ENCODE assay signal across 1 cellular context in the genomic region with DNA sequence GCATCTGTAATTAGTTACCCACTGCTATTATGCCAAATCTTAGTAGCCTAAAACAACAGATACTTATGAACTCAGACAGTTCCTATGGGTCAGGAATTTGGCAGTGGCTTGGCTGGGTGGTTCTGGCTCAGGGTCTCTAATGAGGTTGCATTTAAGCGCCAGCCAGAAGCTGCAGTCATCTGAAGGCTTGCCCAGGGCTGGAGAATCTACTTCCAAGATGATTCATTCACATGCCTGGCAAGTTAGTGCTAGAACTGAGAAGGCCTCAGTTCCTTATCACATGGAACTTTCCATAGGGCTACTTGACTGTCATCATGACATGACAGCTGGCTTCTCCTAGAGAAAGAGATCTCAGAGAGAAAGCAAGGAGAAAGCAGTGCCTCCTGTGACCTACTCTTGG.
TF ChIP-seq lines count a peak whose summit lies in the region.

No MANE protein-coding gene starts in this region.

TF ChIP-seq in K562, 482 proteins besides CTCF, POLR2A, EP300 and RAD21 (continued from another document and continues in another):
- TF ChIP-seq, protein P1, sequence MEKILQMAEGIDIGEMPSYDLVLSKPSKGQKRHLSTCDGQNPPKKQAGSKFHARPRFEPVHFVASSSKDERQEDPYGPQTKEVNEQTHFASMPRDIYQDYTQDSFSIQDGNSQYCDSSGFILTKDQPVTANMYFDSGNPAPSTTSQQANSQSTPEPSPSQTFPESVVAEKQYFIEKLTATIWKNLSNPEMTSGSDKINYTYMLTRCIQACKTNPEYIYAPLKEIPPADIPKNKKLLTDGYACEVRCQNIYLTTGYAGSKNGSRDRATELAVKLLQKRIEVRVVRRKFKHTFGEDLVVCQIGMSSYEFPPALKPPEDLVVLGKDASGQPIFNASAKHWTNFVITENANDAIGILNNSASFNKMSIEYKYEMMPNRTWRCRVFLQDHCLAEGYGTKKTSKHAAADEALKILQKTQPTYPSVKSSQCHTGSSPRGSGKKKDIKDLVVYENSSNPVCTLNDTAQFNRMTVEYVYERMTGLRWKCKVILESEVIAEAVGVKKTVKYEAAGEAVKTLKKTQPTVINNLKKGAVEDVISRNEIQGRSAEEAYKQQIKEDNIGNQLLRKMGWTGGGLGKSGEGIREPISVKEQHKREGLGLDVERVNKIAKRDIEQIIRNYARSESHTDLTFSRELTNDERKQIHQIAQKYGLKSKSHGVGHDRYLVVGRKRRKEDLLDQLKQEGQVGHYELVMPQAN (IDR thresholded peaks at IDR 0.05; ENCODE audit: borderline replicate concordance) = no peak
- TF ChIP-seq NCOR1 (IDR thresholded peaks at IDR 0.05) (no peak), GATA2 (CRISPR knock-in tag; IDR thresholded peaks at IDR 0.05) (no peak), ZNF408 (CRISPR knock-in tag; IDR thresholded peaks at IDR 0.05; ENCODE audit: low read depth) (no peak), ZKSCAN8 (CRISPR knock-in tag; IDR thresholded peaks at IDR 0.05) (no peak), CREBBP (IDR thresholded peaks at IDR 0.05; ENCODE audit: low read depth, low read length) (no peak), HDAC8 (tag; IDR thresholded peaks at IDR 0.05) (no peak), YY1 (IDR thresholded peaks at IDR 0.05; ENCODE audit: borderline replicate concordance in 1 of 3, control insufficient read depth in 1 of 3, extremely low read depth in 1 of 3, insufficient read depth in 3 of 3, insufficient read length in 1 of 3, insufficient replicate concordance in 2 of 3, low read depth in 1 of 3, low read length in 2 of 3) (peak in 1 of 3 experiments; percentile 41), ARNT (IDR thresholded peaks at IDR 0.05) (peak in 1 of 2 experiments; percentile 59; a peak in 1 of 4 replicates), PTTG1 (tag; IDR thresholded peaks at IDR 0.05; ENCODE audit: low read depth) (no peak), SIX5 (IDR thresholded peaks at IDR 0.05; ENCODE audit: borderline replicate concordance in 1 of 2, insufficient read depth in 1 of 2, low read depth in 1 of 2, low read length in 2 of 2) (no peak), ARHGAP35 (IDR thresholded peaks at IDR 0.05; ENCODE audit: partially characterized antibody) (no peak), NRF1 (conservative IDR thresholded peaks at IDR 0.05 in 1 of 2, IDR thresholded peaks at IDR 0.05 in 1 of 2) (peak in 1 of 2 experiments; percentile 42; a peak in 2 of 4 replicates), PHTF2 (CRISPR knock-in tag; IDR thresholded peaks at IDR 0.05) (no peak), ZNF311 (CRISPR knock-in tag; IDR thresholded peaks at IDR 0.05) (no peak), FOXK1 (CRISPR knock-in tag; IDR thresholded peaks at IDR 0.05; ENCODE audit: borderline replicate concordance) (no peak), KDM1A (IDR thresholded peaks at IDR 0.05) (no peak), ZNF197 (CRISPR knock-in tag; IDR thresholded peaks at IDR 0.05; ENCODE audit: low read depth) (no peak), ZNF785 (CRISPR knock-in tag; IDR thresholded peaks at IDR 0.05) (no peak), SMARCA4 (IDR thresholded peaks at IDR 0.05) (peak; percentile 80), KAT8 (IDR thresholded peaks at IDR 0.05; ENCODE audit: low read depth) (no peak), TAF9B (IDR thresholded peaks at IDR 0.05; ENCODE audit: partially characterized antibody) (peak; percentile 29), ZNF431 (CRISPR knock-in tag; IDR thresholded peaks at IDR 0.05) (no peak), ZNF668 (CRISPR knock-in tag; IDR thresholded peaks at IDR 0.05) (no peak), FOXJ2 (tag; IDR thresholded peaks at IDR 0.05) (no peak), CHCHD3 (CRISPR knock-in tag; IDR thresholded peaks at IDR 0.05) (no peak), NCOA4 (IDR thresholded peaks at IDR 0.05; ENCODE audit: partially characterized antibody) (no peak), ZEB2 (IDR thresholded peaks at IDR 0.05) (no peak), WHSC1 (IDR thresholded peaks at IDR 0.05; ENCODE audit: low read length) (no peak), RFX1 (IDR thresholded peaks at IDR 0.05) (no peak), ZNF347 (CRISPR knock-in tag; IDR thresholded peaks at IDR 0.05; ENCODE audit: low read depth) (no peak), TCF3 (CRISPR knock-in tag; IDR thresholded peaks at IDR 0.05) (no peak), NFYB (IDR thresholded peaks at IDR 0.05; ENCODE audit: extremely low read depth, insufficient read length) (no peak), NR1H2 (CRISPR knock-in tag; IDR thresholded peaks at IDR 0.05) (no peak), SPI1 (IDR thresholded peaks at IDR 0.05; ENCODE audit: borderline replicate concordance, low read depth, low read length) (no peak), SMAD3 (CRISPR knock-in tag; conservative IDR thresholded peaks at IDR 0.05) (no peak), JUND (IDR thresholded peaks at IDR 0.05; ENCODE audit: borderline replicate concordance, low read depth, low read length) (peak; percentile 76), JUND (tag; IDR thresholded peaks at IDR 0.05; ENCODE audit: borderline replicate concordance, low read depth, low read length) (peak; percentile 71; the same call in 1 of the 3 replicates), PURB (CRISPR knock-in tag; IDR thresholded peaks at IDR 0.05; ENCODE audit: low read depth) (no peak), KDM2B (CRISPR knock-in tag; IDR thresholded peaks at IDR 0.05) (no peak), ZNF584 (CRISPR knock-in tag; IDR thresholded peaks at IDR 0.05; ENCODE audit: low read depth) (no peak)
- TF ChIP-seq, protein P2, sequence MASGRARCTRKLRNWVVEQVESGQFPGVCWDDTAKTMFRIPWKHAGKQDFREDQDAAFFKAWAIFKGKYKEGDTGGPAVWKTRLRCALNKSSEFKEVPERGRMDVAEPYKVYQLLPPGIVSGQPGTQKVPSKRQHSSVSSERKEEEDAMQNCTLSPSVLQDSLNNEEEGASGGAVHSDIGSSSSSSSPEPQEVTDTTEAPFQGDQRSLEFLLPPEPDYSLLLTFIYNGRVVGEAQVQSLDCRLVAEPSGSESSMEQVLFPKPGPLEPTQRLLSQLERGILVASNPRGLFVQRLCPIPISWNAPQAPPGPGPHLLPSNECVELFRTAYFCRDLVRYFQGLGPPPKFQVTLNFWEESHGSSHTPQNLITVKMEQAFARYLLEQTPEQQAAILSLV (tag; IDR thresholded peaks at IDR 0.05) = no peak
- TF ChIP-seq, protein P3, sequence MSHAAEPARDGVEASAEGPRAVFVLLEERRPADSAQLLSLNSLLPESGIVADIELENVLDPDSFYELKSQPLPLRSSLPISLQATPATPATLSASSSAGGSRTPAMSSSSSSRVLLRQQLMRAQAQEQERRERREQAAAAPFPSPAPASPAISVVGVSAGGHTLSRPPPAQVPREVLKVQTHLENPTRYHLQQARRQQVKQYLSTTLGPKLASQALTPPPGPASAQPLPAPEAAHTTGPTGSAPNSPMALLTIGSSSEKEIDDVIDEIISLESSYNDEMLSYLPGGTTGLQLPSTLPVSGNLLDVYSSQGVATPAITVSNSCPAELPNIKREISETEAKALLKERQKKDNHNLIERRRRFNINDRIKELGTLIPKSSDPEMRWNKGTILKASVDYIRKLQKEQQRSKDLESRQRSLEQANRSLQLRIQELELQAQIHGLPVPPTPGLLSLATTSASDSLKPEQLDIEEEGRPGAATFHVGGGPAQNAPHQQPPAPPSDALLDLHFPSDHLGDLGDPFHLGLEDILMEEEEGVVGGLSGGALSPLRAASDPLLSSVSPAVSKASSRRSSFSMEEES (CRISPR knock-in tag; IDR thresholded peaks at IDR 0.05) = no peak
- TF ChIP-seq, protein P4, sequence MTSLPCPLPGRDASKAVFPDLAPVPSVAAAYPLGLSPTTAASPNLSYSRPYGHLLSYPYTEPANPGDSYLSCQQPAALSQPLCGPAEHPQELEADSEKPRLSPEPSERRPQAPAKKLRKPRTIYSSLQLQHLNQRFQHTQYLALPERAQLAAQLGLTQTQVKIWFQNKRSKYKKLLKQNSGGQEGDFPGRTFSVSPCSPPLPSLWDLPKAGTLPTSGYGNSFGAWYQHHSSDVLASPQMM (CRISPR knock-in tag; IDR thresholded peaks at IDR 0.05) = no peak
- TF ChIP-seq, protein P5, sequence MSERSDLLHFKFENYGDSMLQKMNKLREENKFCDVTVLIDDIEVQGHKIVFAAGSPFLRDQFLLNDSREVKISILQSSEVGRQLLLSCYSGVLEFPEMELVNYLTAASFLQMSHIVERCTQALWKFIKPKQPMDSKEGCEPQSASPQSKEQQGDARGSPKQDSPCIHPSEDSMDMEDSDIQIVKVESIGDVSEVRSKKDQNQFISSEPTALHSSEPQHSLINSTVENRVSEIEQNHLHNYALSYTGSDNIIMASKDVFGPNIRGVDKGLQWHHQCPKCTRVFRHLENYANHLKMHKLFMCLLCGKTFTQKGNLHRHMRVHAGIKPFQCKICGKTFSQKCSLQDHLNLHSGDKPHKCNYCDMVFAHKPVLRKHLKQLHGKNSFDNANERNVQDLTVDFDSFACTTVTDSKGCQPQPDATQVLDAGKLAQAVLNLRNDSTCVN (CRISPR knock-in tag; IDR thresholded peaks at IDR 0.05) = no peak
- TF ChIP-seq, protein P6, sequence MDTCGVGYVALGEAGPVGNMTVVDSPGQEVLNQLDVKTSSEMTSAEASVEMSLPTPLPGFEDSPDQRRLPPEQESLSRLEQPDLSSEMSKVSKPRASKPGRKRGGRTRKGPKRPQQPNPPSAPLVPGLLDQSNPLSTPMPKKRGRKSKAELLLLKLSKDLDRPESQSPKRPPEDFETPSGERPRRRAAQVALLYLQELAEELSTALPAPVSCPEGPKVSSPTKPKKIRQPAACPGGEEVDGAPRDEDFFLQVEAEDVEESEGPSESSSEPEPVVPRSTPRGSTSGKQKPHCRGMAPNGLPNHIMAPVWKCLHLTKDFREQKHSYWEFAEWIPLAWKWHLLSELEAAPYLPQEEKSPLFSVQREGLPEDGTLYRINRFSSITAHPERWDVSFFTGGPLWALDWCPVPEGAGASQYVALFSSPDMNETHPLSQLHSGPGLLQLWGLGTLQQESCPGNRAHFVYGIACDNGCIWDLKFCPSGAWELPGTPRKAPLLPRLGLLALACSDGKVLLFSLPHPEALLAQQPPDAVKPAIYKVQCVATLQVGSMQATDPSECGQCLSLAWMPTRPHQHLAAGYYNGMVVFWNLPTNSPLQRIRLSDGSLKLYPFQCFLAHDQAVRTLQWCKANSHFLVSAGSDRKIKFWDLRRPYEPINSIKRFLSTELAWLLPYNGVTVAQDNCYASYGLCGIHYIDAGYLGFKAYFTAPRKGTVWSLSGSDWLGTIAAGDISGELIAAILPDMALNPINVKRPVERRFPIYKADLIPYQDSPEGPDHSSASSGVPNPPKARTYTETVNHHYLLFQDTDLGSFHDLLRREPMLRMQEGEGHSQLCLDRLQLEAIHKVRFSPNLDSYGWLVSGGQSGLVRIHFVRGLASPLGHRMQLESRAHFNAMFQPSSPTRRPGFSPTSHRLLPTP (IDR thresholded peaks at IDR 0.05; ENCODE audit: borderline replicate concordance, extremely low read depth, insufficient read length) = no peak
- TF ChIP-seq, protein P7, sequence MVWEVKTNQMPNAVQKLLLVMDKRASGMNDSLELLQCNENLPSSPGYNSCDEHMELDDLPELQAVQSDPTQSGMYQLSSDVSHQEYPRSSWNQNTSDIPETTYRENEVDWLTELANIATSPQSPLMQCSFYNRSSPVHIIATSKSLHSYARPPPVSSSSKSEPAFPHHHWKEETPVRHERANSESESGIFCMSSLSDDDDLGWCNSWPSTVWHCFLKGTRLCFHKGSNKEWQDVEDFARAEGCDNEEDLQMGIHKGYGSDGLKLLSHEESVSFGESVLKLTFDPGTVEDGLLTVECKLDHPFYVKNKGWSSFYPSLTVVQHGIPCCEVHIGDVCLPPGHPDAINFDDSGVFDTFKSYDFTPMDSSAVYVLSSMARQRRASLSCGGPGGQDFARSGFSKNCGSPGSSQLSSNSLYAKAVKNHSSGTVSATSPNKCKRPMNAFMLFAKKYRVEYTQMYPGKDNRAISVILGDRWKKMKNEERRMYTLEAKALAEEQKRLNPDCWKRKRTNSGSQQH (CRISPR knock-in tag; IDR thresholded peaks at IDR 0.05) = no peak
- TF ChIP-seq, protein P8, sequence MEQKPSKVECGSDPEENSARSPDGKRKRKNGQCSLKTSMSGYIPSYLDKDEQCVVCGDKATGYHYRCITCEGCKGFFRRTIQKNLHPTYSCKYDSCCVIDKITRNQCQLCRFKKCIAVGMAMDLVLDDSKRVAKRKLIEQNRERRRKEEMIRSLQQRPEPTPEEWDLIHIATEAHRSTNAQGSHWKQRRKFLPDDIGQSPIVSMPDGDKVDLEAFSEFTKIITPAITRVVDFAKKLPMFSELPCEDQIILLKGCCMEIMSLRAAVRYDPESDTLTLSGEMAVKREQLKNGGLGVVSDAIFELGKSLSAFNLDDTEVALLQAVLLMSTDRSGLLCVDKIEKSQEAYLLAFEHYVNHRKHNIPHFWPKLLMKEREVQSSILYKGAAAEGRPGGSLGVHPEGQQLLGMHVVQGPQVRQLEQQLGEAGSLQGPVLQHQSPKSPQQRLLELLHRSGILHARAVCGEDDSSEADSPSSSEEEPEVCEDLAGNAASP (IDR thresholded peaks at IDR 0.05) = no peak
- TF ChIP-seq, protein P9, sequence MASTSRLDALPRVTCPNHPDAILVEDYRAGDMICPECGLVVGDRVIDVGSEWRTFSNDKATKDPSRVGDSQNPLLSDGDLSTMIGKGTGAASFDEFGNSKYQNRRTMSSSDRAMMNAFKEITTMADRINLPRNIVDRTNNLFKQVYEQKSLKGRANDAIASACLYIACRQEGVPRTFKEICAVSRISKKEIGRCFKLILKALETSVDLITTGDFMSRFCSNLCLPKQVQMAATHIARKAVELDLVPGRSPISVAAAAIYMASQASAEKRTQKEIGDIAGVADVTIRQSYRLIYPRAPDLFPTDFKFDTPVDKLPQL (IDR thresholded peaks at IDR 0.05; ENCODE audit: extremely low read depth, insufficient read length) = no peak
- TF ChIP-seq, protein P10, sequence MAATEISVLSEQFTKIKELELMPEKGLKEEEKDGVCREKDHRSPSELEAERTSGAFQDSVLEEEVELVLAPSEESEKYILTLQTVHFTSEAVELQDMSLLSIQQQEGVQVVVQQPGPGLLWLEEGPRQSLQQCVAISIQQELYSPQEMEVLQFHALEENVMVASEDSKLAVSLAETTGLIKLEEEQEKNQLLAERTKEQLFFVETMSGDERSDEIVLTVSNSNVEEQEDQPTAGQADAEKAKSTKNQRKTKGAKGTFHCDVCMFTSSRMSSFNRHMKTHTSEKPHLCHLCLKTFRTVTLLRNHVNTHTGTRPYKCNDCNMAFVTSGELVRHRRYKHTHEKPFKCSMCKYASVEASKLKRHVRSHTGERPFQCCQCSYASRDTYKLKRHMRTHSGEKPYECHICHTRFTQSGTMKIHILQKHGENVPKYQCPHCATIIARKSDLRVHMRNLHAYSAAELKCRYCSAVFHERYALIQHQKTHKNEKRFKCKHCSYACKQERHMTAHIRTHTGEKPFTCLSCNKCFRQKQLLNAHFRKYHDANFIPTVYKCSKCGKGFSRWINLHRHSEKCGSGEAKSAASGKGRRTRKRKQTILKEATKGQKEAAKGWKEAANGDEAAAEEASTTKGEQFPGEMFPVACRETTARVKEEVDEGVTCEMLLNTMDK (IDR thresholded peaks at IDR 0.05; ENCODE audit: borderline replicate concordance, insufficient read depth, low read depth, low read length, poor library complexity, severe bottlenecking) = no peak
- TF ChIP-seq, protein P11, sequence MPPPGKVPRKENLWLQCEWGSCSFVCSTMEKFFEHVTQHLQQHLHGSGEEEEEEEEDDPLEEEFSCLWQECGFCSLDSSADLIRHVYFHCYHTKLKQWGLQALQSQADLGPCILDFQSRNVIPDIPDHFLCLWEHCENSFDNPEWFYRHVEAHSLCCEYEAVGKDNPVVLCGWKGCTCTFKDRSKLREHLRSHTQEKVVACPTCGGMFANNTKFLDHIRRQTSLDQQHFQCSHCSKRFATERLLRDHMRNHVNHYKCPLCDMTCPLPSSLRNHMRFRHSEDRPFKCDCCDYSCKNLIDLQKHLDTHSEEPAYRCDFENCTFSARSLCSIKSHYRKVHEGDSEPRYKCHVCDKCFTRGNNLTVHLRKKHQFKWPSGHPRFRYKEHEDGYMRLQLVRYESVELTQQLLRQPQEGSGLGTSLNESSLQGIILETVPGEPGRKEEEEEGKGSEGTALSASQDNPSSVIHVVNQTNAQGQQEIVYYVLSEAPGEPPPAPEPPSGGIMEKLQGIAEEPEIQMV (tag; conservative IDR thresholded peaks at IDR 0.05; ENCODE audit: low read depth) = no peak
